ENCODE assay signal across 1 cellular context in the genomic region with DNA sequence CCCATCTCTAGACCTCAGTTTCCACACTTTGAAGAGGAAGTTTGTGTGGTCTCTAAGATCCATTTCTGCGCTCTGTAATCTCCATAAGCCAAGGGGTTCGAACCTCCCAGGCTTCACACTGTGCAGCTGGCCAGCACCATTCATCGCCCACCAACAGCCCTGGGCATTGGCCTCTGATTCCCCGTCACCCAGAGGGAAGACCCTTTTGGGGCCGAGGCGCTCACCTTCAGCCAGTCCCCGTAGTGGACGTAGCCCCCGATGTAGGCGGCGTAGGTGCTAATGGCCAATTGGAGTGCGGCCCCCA.
TF ChIP-seq lines count a peak whose summit lies in the region.

No MANE protein-coding gene starts in this region.

TF ChIP-seq in HepG2, 621 proteins besides CTCF, POLR2A, EP300 and RAD21 (continued from another document):
- TF ChIP-seq PTBP1 (IDR thresholded peaks at IDR 0.05; ENCODE audit: low read depth, low read length, poor library complexity, severe bottlenecking): no peak
- TF ChIP-seq PAWR (CRISPR knock-in tag; IDR thresholded peaks at IDR 0.05; ENCODE audit: borderline replicate concordance): 0 out of 2 replicates have a peak, but pooled peaks have one; percentile 73
- 0 out of 2 replicates have a peak, but pooled peaks have one; percentile 14 for TF ChIP-seq HNRNPL (IDR thresholded peaks at IDR 0.05; ENCODE audit: low read depth, low read length)
- TF ChIP-seq ZNF160 (CRISPR knock-in tag; IDR thresholded peaks at IDR 0.05): 0 out of 2 replicates have a peak, but pooled peaks have one; percentile 0
- TF ChIP-seq ZNF446 (CRISPR knock-in tag; IDR thresholded peaks at IDR 0.05): 0 out of 2 replicates have a peak, but pooled peaks have one; percentile 3
TF ChIP-seq in HepG2: peak in this region for 27.
